Comparison of ENCODE assay signal across 18 cellular contexts in genomic region chr14:80981156-80981555, GRCh38. TPM values are rescaled to one million over a fixed set of nuclear protein-coding genes. Genes with fewer than 3 reads are reported as not detected.
DNase-seq lines count a peak whose midpoint lies in the region; ATAC-seq and TF ChIP-seq lines count a peak whose summit lies in the region.
"Had no signal": no experiment of that assay in that cellular context is flagged by ENCODE, and none has a peak within 500 bp of the region (broad histone marks: within the 10 kb centered on the region; RNA-seq: fewer than 3 reads in every experiment).

No MANE protein-coding gene starts in this region.

- H3K23ac ChIP-seq in IMR-90 (ENCODE audit: low read depth, low read length) = no peak overlapping the region

- no peaks in the 10 kb centered on the region for H3K4me1 ChIP-seq in IMR-90 (ENCODE audit: control insufficient read depth, insufficient read depth, low read length)
- H3K4me1 ChIP-seq in thyroid gland = peaks cover 71 to 84% of the 10 kb centered on the region in 2 donors

- CTCF ChIA-PET in IMR-90 (lab: Yijun Ruan, JAX) (no interaction called here), RWPE1 (lab: Yijun Ruan, JAX) (no interaction called here)

- POLR2A ChIA-PET in IMR-90 (lab: Charles Lee; ENCODE audit: unreplicated experiment) (no interaction called here), RWPE1 (lab: Yijun Ruan, JAX; ENCODE audit: low non-redundant PET) (no interaction called here)

- H3K4ac ChIP-seq in IMR-90 (ENCODE audit: low read depth, low read length) = no peak overlapping the region

- no peak overlapping the region for H3K27ac ChIP-seq in IMR-90 (ENCODE audit: insufficient read depth, low read length)
- 0 out of 2 replicates have a peak overlapping the region, but pooled peaks have one; percentile 24 for H3K27ac ChIP-seq in RWPE1
- H3K27ac ChIP-seq in thyroid gland = peak overlapping the region; percentile 73 to 94 (median 83)

- H3K27me3 ChIP-seq in IMR-90 (ENCODE audit: control insufficient read depth, insufficient read depth, low read length) = peaks cover 15% of the 10 kb centered on the region
- H3K27me3 ChIP-seq in thyroid gland = no peaks in the 10 kb centered on the region
- H3K27me3 ChIP-seq: BLaER1 treated with 17β-estradiol and CSF1 and Interleukin-3, amounts not matched to agents 10 nM and 100 nM had no signal

- H3K4me2 ChIP-seq in IMR-90 (ENCODE audit: low read depth, low read length) = no peak overlapping the region
- H3K4me2 ChIP-seq: BLaER1 treated with 17β-estradiol and CSF1 and Interleukin-3, amounts not matched to agents 10 nM and 100 nM had no signal

- H2BK5ac ChIP-seq in IMR-90 (ENCODE audit: low read depth, low read length, poor library complexity, severe bottlenecking) = no peak overlapping the region

- ATAC-seq in IMR-90 (ENCODE audit: low read depth) (no peak), sciatic nerve (peak; percentile 90), GM19351 (IDR thresholded peaks at IDR 0.05; ENCODE audit: unreplicated experiment) (no peak)
- ATAC-seq: CD8-positive, alpha-beta T cell; HCT116 had no signal

- intact Hi-C loops in IMR-90 (cut with micrococcal nuclease) (no loop called here), sciatic nerve (cut with DNase I) (no loop called here), thyroid gland (cut with DNase I) (no loop called here)

- H2AK5ac ChIP-seq in IMR-90 (ENCODE audit: low read depth, low read length) = no peak overlapping the region

- no peaks in the 10 kb centered on the region for H3K9me1 ChIP-seq in IMR-90 (ENCODE audit: insufficient read depth, low read length)

- no peaks in the 10 kb centered on the region for H4K20me1 ChIP-seq in IMR-90 (ENCODE audit: insufficient read depth, low read length)
- H4K20me1 ChIP-seq: BLaER1 treated with 17β-estradiol and CSF1 and Interleukin-3, amounts not matched to agents 10 nM and 100 nM had no signal

- H2BK15ac ChIP-seq in IMR-90 (ENCODE audit: low read depth, low read length) = no peak overlapping the region

- TF ChIP-seq POLR2A in IMR-90 (IDR thresholded peaks at IDR 0.05; ENCODE audit: low read depth, low read length) (no peak), thyroid gland (IDR thresholded peaks at IDR 0.05) (peak in 1 of 2 donors; percentile 33)

- H3K14ac ChIP-seq in IMR-90 (replicated peaks; ENCODE audit: low read depth, low read length) = no peak overlapping the region

- in situ Hi-C loops in IMR-90 (cut with MboI; ENCODE audit: low sequenced_read_pairs) = no loop called here

- H3K9me3 ChIP-seq in IMR-90 (ENCODE audit: control insufficient read depth, insufficient read depth, low read length) (no peaks in the 10 kb centered on the region), thyroid gland (no peaks in the 10 kb centered on the region)

- no peak overlapping the region for H4K91ac ChIP-seq in IMR-90 (ENCODE audit: insufficient read depth, low read depth, low read length)

- H2BK120ac ChIP-seq in IMR-90 (ENCODE audit: low read depth, low read length) = no peak overlapping the region

- 83% methylated on average over 2 of the region's 3 CpGs; no CpG with 5 or more reads in 1 of the 2 experiments for WGBS in IMR-90 (ENCODE audit: extremely low coverage in 2 of 2, insufficient read length in 1 of 2), 2 experiments
- WGBS in thyroid gland, 2 donors = 45 to 61% methylated on average over 3 of the region's 3 CpGs

- DNase-seq in IMR-90 = no peak
- no peak for DNase-seq in RWPE1 (ENCODE audit: low spot score)
- no peak for DNase-seq in sciatic nerve (ENCODE audit: low spot score)
- no peak for DNase-seq in thyroid gland
- no peak for DNase-seq in COR-L47 (lab: John Stamatoyannopoulos, UW)
- DNase-seq in NCI-H2227 (lab: John Stamatoyannopoulos, UW; ENCODE audit: unreplicated experiment) = no peak
- DNase-seq: CD8-positive, alpha-beta T cell; DMS 273 treated with DMSO at 0.1 percent for 48 hours; DMS53; GDM1; GOT3; H7; HFFc6 had no signal

- H4K8ac ChIP-seq in IMR-90 (ENCODE audit: low read depth in 2 of 2, low read length in 2 of 2) = no peak overlapping the region

- no peak overlapping the region for H2AK9ac ChIP-seq in IMR-90 (replicated peaks; ENCODE audit: low read depth, low read length, poor library complexity)

- H3K36me3 ChIP-seq in IMR-90 (ENCODE audit: control insufficient read depth, insufficient read depth, low read length) = no peaks in the 10 kb centered on the region
- H3K36me3 ChIP-seq in thyroid gland = no peaks in the 10 kb centered on the region
- H3K36me3 ChIP-seq: BLaER1 treated with 17β-estradiol and CSF1 and Interleukin-3, amounts not matched to agents 10 nM and 100 nM had no signal

- no peak overlapping the region for H2BK20ac ChIP-seq in IMR-90 (ENCODE audit: low read depth, low read length)

- no peak for TF ChIP-seq CTCF in IMR-90 (conservative IDR thresholded peaks at IDR 0.05; ENCODE audit: low read depth, low read length)
- no peak for TF ChIP-seq CTCF in RWPE1 (conservative IDR thresholded peaks at IDR 0.05; ENCODE audit: low read depth)
- no peak for TF ChIP-seq CTCF in thyroid gland (IDR thresholded peaks at IDR 0.05)

- no peak for TF ChIP-seq RAD21 in IMR-90 (IDR thresholded peaks at IDR 0.05; ENCODE audit: low read length)

- H3K56ac ChIP-seq in IMR-90 (ENCODE audit: extremely low read depth, insufficient read depth, low read length) = no peak overlapping the region

- peak overlapping the region; percentile 18 for H2AFZ ChIP-seq in IMR-90 (replicated peaks; ENCODE audit: low read length, poor library complexity)

- H3K4me3 ChIP-seq in IMR-90 (ENCODE audit: insufficient read depth, low read depth, low read length) (no peak overlapping the region), thyroid gland (replicated peaks in 1 of 3) (no peak overlapping the region)
- H3K4me3 ChIP-seq: BLaER1 treated with 17β-estradiol and CSF1 and Interleukin-3, amounts not matched to agents 10 nM and 100 nM had no signal

- no peak overlapping the region for H3K9ac ChIP-seq in IMR-90 (ENCODE audit: low read depth, low read length)
- H3K9ac ChIP-seq: BLaER1 treated with 17β-estradiol and CSF1 and Interleukin-3, amounts not matched to agents 10 nM and 100 nM had no signal

- dilution Hi-C loops in IMR-90 (cut with HindIII; ENCODE audit: low sequenced_read_pairs, unreplicated experiment) = no loop called here

- BruUV-seq in IMR-90 (replicated peaks; lab: Mats Ljungman, UMichigan) = no TSS peak

- no peak overlapping the region for H3K18ac ChIP-seq in IMR-90 (ENCODE audit: low read depth, low read length)

- H3K79me1 ChIP-seq in IMR-90 (ENCODE audit: low read depth in 1 of 2, low read length in 2 of 2) = no peaks in the 10 kb centered on the region

- no peak overlapping the region for H4K5ac ChIP-seq in IMR-90 (ENCODE audit: low read depth, low read length)

TF ChIP-seq in IMR-90, 13 proteins besides CTCF, POLR2A, EP300 and RAD21:
- TF ChIP-seq RCOR1 (IDR thresholded peaks at IDR 0.05; ENCODE audit: insufficient replicate concordance, low read length) (no peak), USF2 (IDR thresholded peaks at IDR 0.05; ENCODE audit: low read depth, low read length) (no peak), CEBPB (IDR thresholded peaks at IDR 0.05; ENCODE audit: low read depth, low read length) (no peak), MXI1 (IDR thresholded peaks at IDR 0.05; ENCODE audit: borderline replicate concordance, low read depth, low read length) (no peak), MAFK (IDR thresholded peaks at IDR 0.05; ENCODE audit: low read depth, low read length) (no peak), MAZ (IDR thresholded peaks at IDR 0.05; ENCODE audit: borderline replicate concordance, low read depth, low read length) (no peak), FOS (IDR thresholded peaks at IDR 0.05; ENCODE audit: low read depth, low read length) (no peak), CHD1 (IDR thresholded peaks at IDR 0.05; ENCODE audit: low read depth, low read length) (no peak), NFE2L2 (IDR thresholded peaks at IDR 0.05; ENCODE audit: low read depth, low read length) (no peak), ELK1 (IDR thresholded peaks at IDR 0.05; ENCODE audit: borderline replicate concordance, low read depth, low read length) (no peak), RFX5 (IDR thresholded peaks at IDR 0.05; ENCODE audit: low read depth, low read length) (no peak)

RNA-seq across cellular contexts. Expression of gene TSHR, which starts 25.7 kb away (rescaled TPM):
- not detected in 2 replicates for total RNA-seq in IMR-90 (2012; rRNA removed)
- polyA plus RNA-seq in IMR-90 (2012; rRNA removed) = not detected in 2 replicates
- not detected in 2 replicates for polyA plus RNA-seq in IMR-90 (2012; cell fraction: cytosol; rRNA removed)
- not detected in 2 replicates for polyA plus RNA-seq in IMR-90 (2012; cell fraction: nucleus; rRNA removed; ENCODE audit: low replicate concordance)
- 3.7 TPM for total RNA-seq in sciatic nerve
- 100 to 1,000 TPM; 551 to 711 (median 608) TPM for total RNA-seq in thyroid gland
- total RNA-seq: A172; CD8-positive, alpha-beta T cell; H7; HFFc6 had no signal
- polyA plus RNA-seq: IgD-negative memory B cell had no signal

RNA-seq across cellular contexts. Expression of gene CEP128, which starts 39.6 kb away (rescaled TPM):
- total RNA-seq in IMR-90 (2012; rRNA removed) (5.7 and 7.8 TPM in 2 replicates), sciatic nerve (14.5 TPM), thyroid gland (10 to 100 TPM; 13.9 to 18.1 (median 16.0) TPM)
- polyA plus RNA-seq in IMR-90 (2012; rRNA removed) = 1.3 and 1.9 TPM in 2 replicates
- polyA plus RNA-seq in IMR-90 (2012; cell fraction: cytosol; rRNA removed) = 0.16 and 0.26 TPM in 2 replicates
- polyA plus RNA-seq in IMR-90 (2012; cell fraction: nucleus; rRNA removed; ENCODE audit: low replicate concordance) = 0.28 and 2.2 TPM in 2 replicates

Comparison
In these comparisons a context has a peak if more than half of its experiments do, and no peak if none do; other contexts are left out.
1. RNA of gene TSHR, which starts 25.7 kb away (total RNA-seq): 551 to 711 TPM in thyroid gland; 3.7 TPM in sciatic nerve (single experiment) and not detected in IMR-90; every median in the first group is over 100 times any median in the second.